Comparison of ENCODE assay signal across 1 cellular context in genomic region chr15:90902996-90903732, GRCh38.
TF ChIP-seq lines count a peak whose summit lies in the region.

Gene MAN2A2 (plus strand): TSS chr15:90903302. CDS start chr15:90904208, 906 bp downstream.

TF ChIP-seq in HepG2, 621 proteins besides CTCF, POLR2A, EP300 and RAD21 (continued from another document and continues in another):
- no peak for TF ChIP-seq MXD1 (CRISPR knock-in tag; IDR thresholded peaks at IDR 0.05)
- no peak for TF ChIP-seq NFYC (CRISPR knock-in tag; IDR thresholded peaks at IDR 0.05)
- TF ChIP-seq MTF2 (CRISPR knock-in tag; IDR thresholded peaks at IDR 0.05; ENCODE audit: borderline replicate concordance), result no peak
- no peak for TF ChIP-seq ZNF597 (CRISPR knock-in tag; IDR thresholded peaks at IDR 0.05)
- TF ChIP-seq GRHL1 (CRISPR knock-in tag; conservative IDR thresholded peaks at IDR 0.05), result no peak
- 0 out of 2 replicates have a peak, but pooled peaks have one; percentile 41 for TF ChIP-seq FOXP4 (CRISPR knock-in tag; IDR thresholded peaks at IDR 0.05)
- TF ChIP-seq FOXO1 (CRISPR knock-in tag; IDR thresholded peaks at IDR 0.05), result no peak
- TF ChIP-seq AGO1 (IDR thresholded peaks at IDR 0.05; ENCODE audit: low read depth, low read length, poor library complexity, severe bottlenecking), result no peak
- TF ChIP-seq NAIF1 (CRISPR knock-in tag; IDR thresholded peaks at IDR 0.05; ENCODE audit: borderline replicate concordance), result peak; percentile 46; the same call in 1 of the 2 replicates
- TF ChIP-seq ZNF788 (CRISPR knock-in tag; IDR thresholded peaks at IDR 0.05; ENCODE audit: borderline replicate concordance), result 0 out of 2 replicates have a peak, but pooled peaks have one; percentile 7
- no peak for TF ChIP-seq IRF2 (CRISPR knock-in tag; IDR thresholded peaks at IDR 0.05)
- peak; percentile 49; the same call in 1 of the 2 replicates for TF ChIP-seq HOXA3 (CRISPR knock-in tag; IDR thresholded peaks at IDR 0.05)
- TF ChIP-seq ELF1 (CRISPR knock-in tag; IDR thresholded peaks at IDR 0.05), result peak; percentile 29; the same call in 1 of the 2 replicates
- 0 out of 2 replicates have a peak, but pooled peaks have one; percentile 40 for TF ChIP-seq CSRNP1 (CRISPR knock-in tag; IDR thresholded peaks at IDR 0.05)
- TF ChIP-seq PHF8 (CRISPR knock-in tag; IDR thresholded peaks at IDR 0.05), result peak; percentile 58
- no peak for TF ChIP-seq BCLAF1 (IDR thresholded peaks at IDR 0.05)
- no peak for TF ChIP-seq RAD51 (IDR thresholded peaks at IDR 0.05; ENCODE audit: borderline replicate concordance)
- peak; percentile 40; the same call in 1 of the 2 replicates for TF ChIP-seq ZFP91 (CRISPR knock-in tag; IDR thresholded peaks at IDR 0.05; ENCODE audit: borderline replicate concordance)
- TF ChIP-seq TARDBP (CRISPR knock-in tag; IDR thresholded peaks at IDR 0.05), result 0 out of 2 replicates have a peak, but pooled peaks have one; percentile 8
- TF ChIP-seq RBM39 (IDR thresholded peaks at IDR 0.05; ENCODE audit: low read depth, low read length, poor library complexity, severe bottlenecking), result peak; percentile 29
- TF ChIP-seq FLYWCH1 (CRISPR knock-in tag; IDR thresholded peaks at IDR 0.05), result no peak
- TF ChIP-seq FOSL2 (CRISPR knock-in tag; IDR thresholded peaks at IDR 0.05), result 0 out of 2 replicates have a peak, but pooled peaks have one; percentile 3
- TF ChIP-seq ZNF83 (CRISPR knock-in tag; IDR thresholded peaks at IDR 0.05; ENCODE audit: borderline replicate concordance), result 0 out of 2 replicates have a peak, but pooled peaks have one; percentile 72
- TF ChIP-seq NR0B2 (CRISPR knock-in tag; IDR thresholded peaks at IDR 0.05), result no peak
- no peak for TF ChIP-seq CENPT (CRISPR knock-in tag; IDR thresholded peaks at IDR 0.05; ENCODE audit: low read depth)
- no peak for TF ChIP-seq ZNF589 (CRISPR knock-in tag; conservative IDR thresholded peaks at IDR 0.05)
- 0 out of 2 replicates have a peak, but pooled peaks have one; percentile 9 for TF ChIP-seq MLXIP (CRISPR knock-in tag; IDR thresholded peaks at IDR 0.05; ENCODE audit: borderline replicate concordance)
- peak; percentile 54; the same call in 1 of the 2 replicates for TF ChIP-seq GABPB1 (CRISPR knock-in tag; IDR thresholded peaks at IDR 0.05)
- peak; percentile 62 for TF ChIP-seq ZBTB14 (CRISPR knock-in tag; IDR thresholded peaks at IDR 0.05)
- no peak for TF ChIP-seq PPARG (CRISPR knock-in tag; conservative IDR thresholded peaks at IDR 0.05)
- TF ChIP-seq HNRNPLL (IDR thresholded peaks at IDR 0.05; ENCODE audit: low read depth, low read length, poor library complexity, severe bottlenecking), result peak; percentile 99
- 0 out of 2 replicates have a peak, but pooled peaks have one; percentile 40 for TF ChIP-seq ZBTB2 (CRISPR knock-in tag; IDR thresholded peaks at IDR 0.05; ENCODE audit: low read depth)
- TF ChIP-seq CREB3 (CRISPR knock-in tag; IDR thresholded peaks at IDR 0.05), result peak; percentile 45; the same call in 1 of the 2 replicates
- TF ChIP-seq TBX2 (CRISPR knock-in tag; IDR thresholded peaks at IDR 0.05; ENCODE audit: borderline replicate concordance), result 0 out of 2 replicates have a peak, but pooled peaks have one; percentile 17
